ENCODE assay signal across 19 cellular contexts in the genomic region with DNA sequence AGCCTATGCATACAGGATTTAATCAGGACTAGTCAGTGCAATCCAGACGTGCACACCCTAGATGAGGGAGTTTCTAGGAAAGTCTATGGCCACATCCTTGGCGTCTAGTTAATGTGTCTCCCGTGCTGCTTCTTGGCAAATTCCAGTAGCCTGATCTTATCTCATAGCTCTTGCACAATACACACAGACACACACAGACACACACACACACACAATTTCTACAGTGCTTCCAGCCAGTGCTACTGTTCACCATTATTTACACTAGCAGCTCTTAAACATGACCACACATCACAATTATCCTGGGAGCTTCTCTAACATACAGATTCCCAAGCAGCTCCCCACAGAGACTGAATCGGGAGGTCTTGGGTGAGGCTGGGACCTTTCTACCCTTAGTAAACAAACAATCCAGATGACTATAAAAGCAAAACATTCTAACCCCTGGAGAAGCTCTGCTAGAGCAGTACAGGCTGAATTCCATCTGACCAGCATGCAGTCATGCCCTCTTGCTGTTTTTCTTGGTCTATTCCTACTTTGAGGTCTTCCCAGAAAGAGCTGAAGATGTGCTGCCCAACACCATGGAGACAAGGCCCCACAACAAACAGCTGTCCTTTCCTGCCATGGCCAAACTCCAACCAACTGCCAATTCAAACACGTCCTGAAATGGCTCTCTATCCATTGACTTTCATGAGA.
DNase-seq lines count a peak whose midpoint lies in the region; ATAC-seq and TF ChIP-seq lines count a peak whose summit lies in the region.
"Had no signal": no experiment of that assay in that cellular context is flagged by ENCODE, and none has a peak within 500 bp of the region (broad histone marks: within the 10 kb centered on the region; RNA-seq: fewer than 3 reads in every experiment).

No MANE protein-coding gene starts in this region.

- CTCF ChIA-PET in Caco-2 (lab: Charles Lee), result no interaction called here

- in situ Hi-C loops in KBM-7 (cut with MboI; ENCODE audit: low pct_unique_long_range_greater_than_20kb, low sequenced_read_pairs), result no loop called here

- DNase-seq in Caco-2 (peak; percentile 45 to 70), KBM-7 (peak; percentile 4), chondrocyte (ENCODE audit: low spot score) (no peak), myocyte (ENCODE audit: low read depth) (peak; percentile 31), NCI-H526 (lab: John Stamatoyannopoulos, UW) (no peak)
- no peak for DNase-seq in stimulated activated naive B cell treated with anti-CD40 and anti-IgM and Interleukin-4, amounts not matched to agents 10 μg/mL and 1 μg/mL and 100 μg/mL, for 72 hours
- DNase-seq: activated CD8-positive, alpha-beta memory T cell treated with anti-CD3 and anti-CD28 coated beads for 24 hours; amniotic stem cell; cortex of kidney; kidney; NCI-H526 treated with DMSO at 0.1 percent for 48 hours; nucleus accumbens; stimulated activated naive CD4-positive, alpha-beta T cell had no signal

- BruUV-seq in Caco-2 (replicated peaks; lab: Mats Ljungman, UMichigan), result no TSS peak

- peaks cover 13% of the 10 kb centered on the region for H3K4me1 Mint-ChIP-seq in Caco-2 (ENCODE audit: low read depth, unreplicated experiment)
- H3K4me1 Mint-ChIP-seq in chondrocyte (ENCODE audit: low read depth), result peaks cover 24% of the 10 kb centered on the region
- H3K4me1 Mint-ChIP-seq in stimulated activated naive B cell treated with anti-CD40 and anti-IgM and Interleukin-4, amounts not matched to agents 10 μg/mL and 1 μg/mL and 100 μg/mL, for 72 hours, result peaks cover 11 to 16% of the 10 kb centered on the region in 2 donors

- H3K27ac Mint-ChIP-seq in Caco-2 (ENCODE audit: unreplicated experiment) (peak overlapping the region; percentile 23), chondrocyte (ENCODE audit: unreplicated experiment) (peak overlapping the region; percentile 88)
- no peak overlapping the region for H3K27ac Mint-ChIP-seq in stimulated activated naive B cell treated with anti-CD40 and anti-IgM and Interleukin-4, amounts not matched to agents 10 μg/mL and 1 μg/mL and 100 μg/mL, for 72 hours
- H3K27ac Mint-ChIP-seq: activated T-helper 2 cell treated with anti-CD3 and anti-CD28 coated beads, Interferon-gamma antibody, Interleukin-2, Interleukin-4, amounts not matched to agents 10 μg/mL and 5 μg/mL and 100 μg/mL, durations not matched to agents 14 hours and 24 hours and 36 hours had no signal

- H3K36me3 Mint-ChIP-seq in Caco-2 (ENCODE audit: insufficient read depth, unreplicated experiment) (no peaks in the 10 kb centered on the region), chondrocyte (ENCODE audit: low read depth) (peaks cover 3% of the 10 kb centered on the region)
- no peaks in the 10 kb centered on the region for H3K36me3 Mint-ChIP-seq in stimulated activated naive B cell treated with anti-CD40 and anti-IgM and Interleukin-4, amounts not matched to agents 10 μg/mL and 1 μg/mL and 100 μg/mL, for 72 hours

- H3K27me3 ChIP-seq in Caco-2 (replicated peaks; ENCODE audit: control insufficient read depth, insufficient read depth, low read length), result no peaks in the 10 kb centered on the region
- H3K27me3 ChIP-seq: heart left ventricle had no signal

- H3K4me3 ChIP-seq in Caco-2 (ENCODE audit: low read depth, low read length), result no peak overlapping the region
- H3K4me3 ChIP-seq: heart left ventricle, smooth muscle cell had no signal

- TF ChIP-seq CTCF in Caco-2 (IDR thresholded peaks at IDR 0.05; ENCODE audit: insufficient read depth in 1 of 2, low read depth in 1 of 2, low read length in 1 of 2, severe bottlenecking in 1 of 2, unreplicated experiment in 1 of 2) (no peak), chondrocyte (IDR thresholded peaks at IDR 0.05) (no peak)

- H3K27me3 Mint-ChIP-seq in Caco-2 (ENCODE audit: insufficient read depth, unreplicated experiment) (no peaks in the 10 kb centered on the region), chondrocyte (ENCODE audit: low read depth) (no peaks in the 10 kb centered on the region)
- no peaks in the 10 kb centered on the region for H3K27me3 Mint-ChIP-seq in stimulated activated naive B cell treated with anti-CD40 and anti-IgM and Interleukin-4, amounts not matched to agents 10 μg/mL and 1 μg/mL and 100 μg/mL, for 72 hours

- H3K4me3 Mint-ChIP-seq in Caco-2 (ENCODE audit: unreplicated experiment), result peak overlapping the region; percentile 9
- peak overlapping the region; percentile 0 for H3K4me3 Mint-ChIP-seq in chondrocyte (ENCODE audit: unreplicated experiment)
- no peak overlapping the region for H3K4me3 Mint-ChIP-seq in stimulated activated naive B cell treated with anti-CD40 and anti-IgM and Interleukin-4, amounts not matched to agents 10 μg/mL and 1 μg/mL and 100 μg/mL, for 72 hours

- H3K4me1 ChIP-seq in Caco-2, result peaks cover 16% of the 10 kb centered on the region
- H3K4me1 ChIP-seq: heart left ventricle had no signal

- H3K9me3 ChIP-seq in Caco-2, result no peaks in the 10 kb centered on the region
- H3K9me3 ChIP-seq: heart left ventricle had no signal

- ATAC-seq in HG03378 (IDR thresholded peaks at IDR 0.05; ENCODE audit: unreplicated experiment) (no peak), GM21825 (IDR thresholded peaks at IDR 0.05; ENCODE audit: unreplicated experiment) (no peak)
- ATAC-seq in stimulated activated naive B cell treated with anti-CD40 and anti-IgM and Interleukin-4, amounts not matched to agents 10 μg/mL and 1 μg/mL and 100 μg/mL, for 72 hours (replicated peaks), result no peak
- ATAC-seq: heart left ventricle, Panc1 had no signal

- intact Hi-C loops in Caco-2 (cut with micrococcal nuclease; ENCODE audit: unreplicated experiment), result loop anchor here (1.0 kb wide), 1 partner anchor 16 kb away; no protein-coding TSS in a partner anchor

- no peaks in the 10 kb centered on the region for H3K36me3 ChIP-seq in Caco-2 (ENCODE audit: control insufficient read depth, insufficient read depth, low read length)
- H3K36me3 ChIP-seq: heart left ventricle had no signal

- peaks cover under 1% of the 10 kb centered on the region for H3K9me3 Mint-ChIP-seq in Caco-2 (ENCODE audit: unreplicated experiment)
- H3K9me3 Mint-ChIP-seq in chondrocyte (ENCODE audit: low read depth), result no peaks in the 10 kb centered on the region
- H3K9me3 Mint-ChIP-seq in stimulated activated naive B cell treated with anti-CD40 and anti-IgM and Interleukin-4, amounts not matched to agents 10 μg/mL and 1 μg/mL and 100 μg/mL, for 72 hours, result peaks cover 0 to 1% of the 10 kb centered on the region in 2 donors
- H3K9me3 Mint-ChIP-seq: activated T-helper 2 cell treated with anti-CD3 and anti-CD28 coated beads, Interferon-gamma antibody, Interleukin-2, Interleukin-4, amounts not matched to agents 10 μg/mL and 5 μg/mL and 100 μg/mL, durations not matched to agents 14 hours and 24 hours and 36 hours had no signal

- POLR2A ChIA-PET in Caco-2 (lab: Charles Lee), result no interaction called here

Comparison
In these comparisons a context has a peak if more than half of its experiments do, and no peak if none do; other contexts are left out.
1. DNase-seq: peak in Caco-2 (2 of 2), KBM-7 (single experiment) and myocyte (single experiment); none in chondrocyte (single experiment), NCI-H526 (0 of 2) and stimulated activated naive B cell treated with anti-CD40 and anti-IgM and Interleukin-4, amounts not matched to agents 10 μg/mL and 1 μg/mL and 100 μg/mL, for 72 hours (single experiment).
2. H3K4me3 Mint-ChIP-seq: peak in Caco-2 (single experiment) and chondrocyte (single experiment); none in stimulated activated naive B cell treated with anti-CD40 and anti-IgM and Interleukin-4, amounts not matched to agents 10 μg/mL and 1 μg/mL and 100 μg/mL, for 72 hours (0 of 2).